ENCODE assay signal across 8 cellular contexts in genomic region chr3:137792633-137793271, GRCh38. TPM values are rescaled to one million over a fixed set of nuclear protein-coding genes. Genes with fewer than 3 reads are reported as not detected.
DNase-seq lines count a peak whose midpoint lies in the region; ATAC-seq, FAIRE-seq and TF ChIP-seq lines count a peak whose summit lies in the region.

No MANE protein-coding gene starts in this region.

- H3K9me3 Mint-ChIP-seq in glutamatergic neuron (ENCODE audit: unreplicated experiment): no peaks in the 10 kb centered on the region

- ATAC-seq in HG03520 (IDR thresholded peaks at IDR 0.05; ENCODE audit: unreplicated experiment) (no peak), GM19452 (IDR thresholded peaks at IDR 0.05; ENCODE audit: unreplicated experiment) (no peak)

- no peaks in the 10 kb centered on the region for H3K27me3 Mint-ChIP-seq in glutamatergic neuron (ENCODE audit: unreplicated experiment)

- H3K4me1 Mint-ChIP-seq in glutamatergic neuron (ENCODE audit: low read depth, unreplicated experiment): no peaks in the 10 kb centered on the region

- DNase-seq in Ammon's horn (ENCODE audit: low spot score): peak; percentile 27
- no peak for DNase-seq in GM19239 (ENCODE audit: insufficient read length, low spot score)
- peak; percentile 65 for DNase-seq in RPMI8226
- peak; percentile 51 for DNase-seq in glutamatergic neuron
- no peak for DNase-seq in NCI-H2081 treated with DMSO at 0.1 percent for 48 hours (lab: John Stamatoyannopoulos, UW)
- no peak for DNase-seq in activated gamma-delta T cell (lab: John Stamatoyannopoulos, UW)

- no peak overlapping the region for H3K27ac Mint-ChIP-seq in glutamatergic neuron (ENCODE audit: unreplicated experiment)

- peak; percentile 43 for TF ChIP-seq CTCF in glutamatergic neuron (IDR thresholded peaks at IDR 0.05; ENCODE audit: partially characterized antibody, unreplicated experiment)

- H3K4me3 Mint-ChIP-seq in glutamatergic neuron (ENCODE audit: unreplicated experiment): no peak overlapping the region

- FAIRE-seq in GM19239 (lab: Jason Lieb, UNC): peak; percentile 68

- no peaks in the 10 kb centered on the region for H3K36me3 Mint-ChIP-seq in glutamatergic neuron (ENCODE audit: unreplicated experiment)

RNA-seq across cellular contexts. Expression of gene SOX14, which starts 28.6 kb away (rescaled TPM):
- total RNA-seq in glutamatergic neuron (ENCODE audit: unreplicated experiment): not detected

Comparison
In these comparisons a context has a peak if more than half of its experiments do, and no peak if none do; other contexts are left out.
1. DNase-seq: peak in Ammon's horn (single experiment), RPMI8226 (single experiment) and glutamatergic neuron (single experiment); none in GM19239 (single experiment), NCI-H2081 treated with DMSO at 0.1 percent for 48 hours (single experiment) and activated gamma-delta T cell (single experiment).